ENCODE assay signal across 13 cellular contexts in the genomic region with DNA sequence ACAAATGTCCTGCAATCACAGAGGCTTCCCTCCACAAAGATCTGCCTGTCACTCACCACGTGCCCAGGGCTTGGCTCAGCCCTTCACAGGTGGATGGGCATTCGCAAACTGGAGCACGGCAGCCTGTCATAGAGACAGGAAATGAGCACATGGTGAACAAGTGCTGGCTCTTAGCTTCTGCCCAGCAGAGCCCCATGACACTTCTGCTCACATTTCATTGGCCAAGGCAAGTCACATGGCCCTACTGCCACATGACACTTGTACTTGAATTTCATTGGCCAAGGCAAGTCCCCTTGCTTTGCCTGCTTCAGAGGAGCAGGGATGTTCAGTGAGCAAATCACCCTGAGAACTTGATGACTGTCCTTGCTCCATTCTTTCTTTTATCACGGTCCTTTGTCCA.
DNase-seq lines count a peak whose midpoint lies in the region; ATAC-seq and TF ChIP-seq lines count a peak whose summit lies in the region.
"Had no signal": no experiment of that assay in that cellular context is flagged by ENCODE, and none has a peak within 500 bp of the region (broad histone marks: within the 10 kb centered on the region; RNA-seq: fewer than 3 reads in every experiment).

No MANE protein-coding gene starts in this region.

- H3K36me3 Mint-ChIP-seq in activated T-cell treated with anti-CD3 and anti-CD28 coated beads, Interleukin-2, amount 50 U/mL, for 72 hours (ENCODE audit: insufficient read depth in 2 of 2), result no peaks in the 10 kb centered on the region
- H3K36me3 Mint-ChIP-seq in natural killer cell treated with Interleukin-12 subunit alpha and Interleukin-12 subunit beta and Interleukin-15 and Interleukin-18, amount 100 ng/mL, for 72 hours, result no peaks in the 10 kb centered on the region

- H3K27ac Mint-ChIP-seq in activated T-cell treated with anti-CD3 and anti-CD28 coated beads, Interleukin-2, amount 50 U/mL, for 72 hours, result no peak overlapping the region
- no peak overlapping the region for H3K27ac Mint-ChIP-seq in natural killer cell treated with Interleukin-12 subunit alpha and Interleukin-12 subunit beta and Interleukin-15 and Interleukin-18, amount 100 ng/mL, for 72 hours

- no peak overlapping the region for H3K4me3 Mint-ChIP-seq in activated T-cell treated with anti-CD3 and anti-CD28 coated beads, Interleukin-2, amount 50 U/mL, for 72 hours
- no peak overlapping the region for H3K4me3 Mint-ChIP-seq in natural killer cell treated with Interleukin-12 subunit alpha and Interleukin-12 subunit beta and Interleukin-15 and Interleukin-18, amount 100 ng/mL, for 72 hours

- CTCF ChIA-PET in HEK293T (lab: Yijun Ruan, JAX), result no interaction called here

- DNase-seq in activated CD4-positive, alpha-beta T cell treated with anti-CD3 and anti-CD28 coated beads for 48 hours, result peak; percentile 71
- no peak for DNase-seq in activated CD4-positive, alpha-beta T cell treated with anti-CD3 and anti-CD28 coated beads for 4 hours
- DNase-seq in HEK293T (ENCODE audit: extremely low spot score) (no peak), NCI-H2081 (lab: John Stamatoyannopoulos, UW) (no peak), NCI-H510A treated with DMSO at 0.1 percent for 48 hours (lab: John Stamatoyannopoulos, UW) (no peak)
- DNase-seq in activated T-cell treated with anti-CD3 and anti-CD28 coated beads, Interleukin-2, amount 50 U/mL, for 72 hours, result peak; percentile 8 to 11
- DNase-seq in stimulated activated CD4-positive, alpha-beta T cell treated with anti-CD3 and anti-CD28 coated beads, Interleukin-4, amount 100 ng/mL, for 24 hours, result peak; percentile 20
- DNase-seq in natural killer cell treated with Interleukin-12 subunit alpha and Interleukin-12 subunit beta and Interleukin-15 and Interleukin-18, amount 100 ng/mL, for 72 hours (ENCODE audit: low spot score), result no peak
- DNase-seq: activated gamma-delta T cell, AML-193, NCI-H1105 treated with DMSO at 0.1 percent for 48 hours, psoas muscle, upper lobe of right lung had no signal

- no peak for ATAC-seq in activated T-cell treated with anti-CD3 and anti-CD28 coated beads, Interleukin-2, amount 50 U/mL, for 72 hours (replicated peaks in 1 of 2)
- ATAC-seq in natural killer cell treated with Interleukin-12 subunit alpha and Interleukin-12 subunit beta and Interleukin-15 and Interleukin-18, amount 100 ng/mL, for 72 hours, result no peak
- ATAC-seq: psoas muscle, upper lobe of right lung had no signal

- peaks cover 0 to 2% of the 10 kb centered on the region in 2 donors for H3K9me3 Mint-ChIP-seq in activated T-cell treated with anti-CD3 and anti-CD28 coated beads, Interleukin-2, amount 50 U/mL, for 72 hours
- no peaks in the 10 kb centered on the region for H3K9me3 Mint-ChIP-seq in natural killer cell treated with Interleukin-12 subunit alpha and Interleukin-12 subunit beta and Interleukin-15 and Interleukin-18, amount 100 ng/mL, for 72 hours

- POLR2A ChIA-PET in HEK293T (lab: Yijun Ruan, JAX), result no interaction called here

- no peaks in the 10 kb centered on the region for H3K27me3 Mint-ChIP-seq in activated T-cell treated with anti-CD3 and anti-CD28 coated beads, Interleukin-2, amount 50 U/mL, for 72 hours (ENCODE audit: low read depth)
- peaks cover 19 to 24% of the 10 kb centered on the region in 2 donors for H3K27me3 Mint-ChIP-seq in natural killer cell treated with Interleukin-12 subunit alpha and Interleukin-12 subunit beta and Interleukin-15 and Interleukin-18, amount 100 ng/mL, for 72 hours

- no peaks in the 10 kb centered on the region for H3K4me1 Mint-ChIP-seq in activated T-cell treated with anti-CD3 and anti-CD28 coated beads, Interleukin-2, amount 50 U/mL, for 72 hours (ENCODE audit: low read depth)
- H3K4me1 Mint-ChIP-seq in natural killer cell treated with Interleukin-12 subunit alpha and Interleukin-12 subunit beta and Interleukin-15 and Interleukin-18, amount 100 ng/mL, for 72 hours (ENCODE audit: low read depth in 2 of 2), result no peaks in the 10 kb centered on the region

TF ChIP-seq in HEK293T, 16 proteins besides CTCF, POLR2A, EP300 and RAD21:
- TF ChIP-seq SUZ12 (IDR thresholded peaks at IDR 0.05) (no peak), ELF4 (IDR thresholded peaks at IDR 0.05) (no peak), CTBP1 (IDR thresholded peaks at IDR 0.05; ENCODE audit: borderline replicate concordance) (no peak), ZNF384 (IDR thresholded peaks at IDR 0.05) (no peak), ARNT (IDR thresholded peaks at IDR 0.05) (no peak), L3MBTL2 (conservative IDR thresholded peaks at IDR 0.05) (0 out of 2 replicates have a peak, but pooled peaks have one; percentile 26), TARDBP (IDR thresholded peaks at IDR 0.05) (no peak), LEF1 (IDR thresholded peaks at IDR 0.05; ENCODE audit: borderline replicate concordance) (no peak)
- TF ChIP-seq, protein P1, sequence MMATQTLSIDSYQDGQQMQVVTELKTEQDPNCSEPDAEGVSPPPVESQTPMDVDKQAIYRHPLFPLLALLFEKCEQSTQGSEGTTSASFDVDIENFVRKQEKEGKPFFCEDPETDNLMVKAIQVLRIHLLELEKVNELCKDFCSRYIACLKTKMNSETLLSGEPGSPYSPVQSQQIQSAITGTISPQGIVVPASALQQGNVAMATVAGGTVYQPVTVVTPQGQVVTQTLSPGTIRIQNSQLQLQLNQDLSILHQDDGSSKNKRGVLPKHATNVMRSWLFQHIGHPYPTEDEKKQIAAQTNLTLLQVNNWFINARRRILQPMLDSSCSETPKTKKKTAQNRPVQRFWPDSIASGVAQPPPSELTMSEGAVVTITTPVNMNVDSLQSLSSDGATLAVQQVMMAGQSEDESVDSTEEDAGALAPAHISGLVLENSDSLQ (IDR thresholded peaks at IDR 0.05), result 0 out of 2 replicates have a peak, but pooled peaks have one; percentile 2
TF ChIP-seq in HEK293T: peak in this region for 2.

Comparison
In these comparisons a context has a peak if more than half of its experiments do, and no peak if none do; other contexts are left out.
1. DNase-seq: peak in activated CD4-positive, alpha-beta T cell treated with anti-CD3 and anti-CD28 coated beads for 48 hours (single experiment), activated T-cell treated with anti-CD3 and anti-CD28 coated beads, Interleukin-2, amount 50 U/mL, for 72 hours (2 of 2) and stimulated activated CD4-positive, alpha-beta T cell treated with anti-CD3 and anti-CD28 coated beads, Interleukin-4, amount 100 ng/mL, for 24 hours (single experiment); none in activated CD4-positive, alpha-beta T cell treated with anti-CD3 and anti-CD28 coated beads for 4 hours (0 of 2), HEK293T (single experiment), NCI-H2081 (0 of 2), natural killer cell treated with Interleukin-12 subunit alpha and Interleukin-12 subunit beta and Interleukin-15 and Interleukin-18, amount 100 ng/mL, for 72 hours (single experiment) and NCI-H510A treated with DMSO at 0.1 percent for 48 hours (single experiment).